ENCODE assay signal across 1 cellular context in genomic region chr10:58511765-58512469, GRCh38.
TF ChIP-seq lines count a peak whose summit lies in the region.

No MANE protein-coding gene starts in this region.

TF ChIP-seq in WTC11, 78 proteins besides CTCF, POLR2A, EP300 and RAD21 (continued from another document):
- TF ChIP-seq, protein P1, sequence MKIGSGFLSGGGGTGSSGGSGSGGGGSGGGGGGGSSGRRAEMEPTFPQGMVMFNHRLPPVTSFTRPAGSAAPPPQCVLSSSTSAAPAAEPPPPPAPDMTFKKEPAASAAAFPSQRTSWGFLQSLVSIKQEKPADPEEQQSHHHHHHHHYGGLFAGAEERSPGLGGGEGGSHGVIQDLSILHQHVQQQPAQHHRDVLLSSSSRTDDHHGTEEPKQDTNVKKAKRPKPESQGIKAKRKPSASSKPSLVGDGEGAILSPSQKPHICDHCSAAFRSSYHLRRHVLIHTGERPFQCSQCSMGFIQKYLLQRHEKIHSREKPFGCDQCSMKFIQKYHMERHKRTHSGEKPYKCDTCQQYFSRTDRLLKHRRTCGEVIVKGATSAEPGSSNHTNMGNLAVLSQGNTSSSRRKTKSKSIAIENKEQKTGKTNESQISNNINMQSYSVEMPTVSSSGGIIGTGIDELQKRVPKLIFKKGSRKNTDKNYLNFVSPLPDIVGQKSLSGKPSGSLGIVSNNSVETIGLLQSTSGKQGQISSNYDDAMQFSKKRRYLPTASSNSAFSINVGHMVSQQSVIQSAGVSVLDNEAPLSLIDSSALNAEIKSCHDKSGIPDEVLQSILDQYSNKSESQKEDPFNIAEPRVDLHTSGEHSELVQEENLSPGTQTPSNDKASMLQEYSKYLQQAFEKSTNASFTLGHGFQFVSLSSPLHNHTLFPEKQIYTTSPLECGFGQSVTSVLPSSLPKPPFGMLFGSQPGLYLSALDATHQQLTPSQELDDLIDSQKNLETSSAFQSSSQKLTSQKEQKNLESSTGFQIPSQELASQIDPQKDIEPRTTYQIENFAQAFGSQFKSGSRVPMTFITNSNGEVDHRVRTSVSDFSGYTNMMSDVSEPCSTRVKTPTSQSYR (CRISPR knock-in tag; IDR thresholded peaks at IDR 0.05) = no peak
- TF ChIP-seq ZNF416 (CRISPR knock-in tag; IDR thresholded peaks at IDR 0.05) (no peak), ETV6 (CRISPR knock-in tag; IDR thresholded peaks at IDR 0.05) (no peak), SMAD4 (CRISPR knock-in tag; IDR thresholded peaks at IDR 0.05) (no peak), TEAD1 (CRISPR knock-in tag; IDR thresholded peaks at IDR 0.05) (no peak), CREB1 (CRISPR knock-in tag; IDR thresholded peaks at IDR 0.05) (no peak), ATF6 (CRISPR knock-in tag; IDR thresholded peaks at IDR 0.05) (no peak)
- TF ChIP-seq, protein P2, sequence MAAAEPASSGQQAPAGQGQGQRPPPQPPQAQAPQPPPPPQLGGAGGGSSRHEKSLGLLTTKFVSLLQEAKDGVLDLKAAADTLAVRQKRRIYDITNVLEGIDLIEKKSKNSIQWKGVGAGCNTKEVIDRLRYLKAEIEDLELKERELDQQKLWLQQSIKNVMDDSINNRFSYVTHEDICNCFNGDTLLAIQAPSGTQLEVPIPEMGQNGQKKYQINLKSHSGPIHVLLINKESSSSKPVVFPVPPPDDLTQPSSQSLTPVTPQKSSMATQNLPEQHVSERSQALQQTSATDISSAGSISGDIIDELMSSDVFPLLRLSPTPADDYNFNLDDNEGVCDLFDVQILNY (CRISPR knock-in tag; IDR thresholded peaks at IDR 0.05) = no peak
